In genomic region chr1:86015375-86015774, GRCh38 we compare ENCODE assay signal across 19 cellular contexts.
DNase-seq lines count a peak whose midpoint lies in the region; ATAC-seq and TF ChIP-seq lines count a peak whose summit lies in the region.
"Had no signal": no experiment of that assay in that cellular context is flagged by ENCODE, and none has a peak within 500 bp of the region (broad histone marks: within the 10 kb centered on the region; RNA-seq: fewer than 3 reads in every experiment).

No MANE protein-coding gene starts in this region.

- H3K9me3 ChIP-seq in endodermal cell (ENCODE audit: control insufficient read depth, low read length) = no peaks in the 10 kb centered on the region
- H3K9me3 ChIP-seq: A549, BE2C had no signal

- H3K27ac Mint-ChIP-seq in endodermal cell = no peak overlapping the region
- H3K27ac Mint-ChIP-seq: CD8-positive, alpha-beta T cell; GM23338 had no signal

- ATAC-seq in GM18870 (IDR thresholded peaks at IDR 0.05; ENCODE audit: unreplicated experiment) (peak; percentile 31), HG02840 (IDR thresholded peaks at IDR 0.05; ENCODE audit: low FRiP score, unreplicated experiment) (peak; percentile 36), HG02973 (IDR thresholded peaks at IDR 0.05; ENCODE audit: unreplicated experiment) (peak; percentile 41), GM18519 (IDR thresholded peaks at IDR 0.05; ENCODE audit: low FRiP score, unreplicated experiment) (no peak)
- ATAC-seq: A549; CD8-positive, alpha-beta T cell; GM23338; K562 had no signal

- no peaks in the 10 kb centered on the region for H3K27me3 Mint-ChIP-seq in endodermal cell (ENCODE audit: insufficient read depth)

- no peaks in the 10 kb centered on the region for H3K4me1 Mint-ChIP-seq in endodermal cell
- H3K4me1 Mint-ChIP-seq: GM23338 had no signal

- H3K9me3 Mint-ChIP-seq in endodermal cell = no peaks in the 10 kb centered on the region
- H3K9me3 Mint-ChIP-seq: CD8-positive, alpha-beta T cell; GM23338 had no signal

- H3K9ac ChIP-seq in endodermal cell (ENCODE audit: extremely low read depth, low read length, poor library complexity, severe bottlenecking) = no peak overlapping the region

- no peaks in the 10 kb centered on the region for H3K36me3 ChIP-seq in endodermal cell (ENCODE audit: control insufficient read depth, insufficient read depth, low read length)
- H3K36me3 ChIP-seq: BE2C had no signal

- TF ChIP-seq CTCF in endodermal cell (conservative IDR thresholded peaks at IDR 0.05) = no peak

- no peaks in the 10 kb centered on the region for H3K27me3 ChIP-seq in endodermal cell (ENCODE audit: control insufficient read depth, insufficient read depth, low read length, poor library complexity, severe bottlenecking)
- H3K27me3 ChIP-seq: BE2C had no signal

- H3K27ac ChIP-seq in endodermal cell (ENCODE audit: low read depth, low read length) = no peak overlapping the region
- H3K27ac ChIP-seq: A549, C4-2B had no signal

- no peak overlapping the region for H3K4me3 ChIP-seq in endodermal cell (ENCODE audit: low read length)
- H3K4me3 ChIP-seq: A549, GM23338, K562 had no signal

- no peaks in the 10 kb centered on the region for H3K4me1 ChIP-seq in endodermal cell (ENCODE audit: control insufficient read depth, insufficient read depth, low read length)
- H3K4me1 ChIP-seq: A549, BE2C had no signal

- WGBS in endodermal cell (ENCODE audit: insufficient coverage in 1 of 2, insufficient read length in 1 of 2), 2 experiments = 100% methylated on average over 1 of the region's 1 CpG; no CpG with 5 or more reads in 1 of the 2 experiments

- no peak for DNase-seq in NCI-H526 treated with DMSO at 0.1 percent for 48 hours (lab: John Stamatoyannopoulos, UW)
- DNase-seq in NCI-H446 (lab: John Stamatoyannopoulos, UW) = no peak
- DNase-seq in endodermal cell = no peak
- DNase-seq: BE2C; CD8-positive, alpha-beta T cell; COR-L47; DMS153; DMS79 treated with DMSO at 0.1 percent for 48 hours; EL; H7; Karpas-422 had no signal

- no peak overlapping the region for H3K4me3 Mint-ChIP-seq in endodermal cell
- H3K4me3 Mint-ChIP-seq: CD8-positive, alpha-beta T cell; GM23338 had no signal

- no peaks in the 10 kb centered on the region for H3K36me3 Mint-ChIP-seq in endodermal cell (ENCODE audit: low read depth)
- H3K36me3 Mint-ChIP-seq: CD8-positive, alpha-beta T cell had no signal
